3 cellular contexts compared by ENCODE assay signal in genomic region chr1:156680056-156680455, GRCh38.
TF ChIP-seq lines count a peak whose summit lies in the region.

No MANE protein-coding gene starts in this region.

TF ChIP-seq in GM23338, 12 proteins besides CTCF, POLR2A, EP300 and RAD21 (continues in another document):
- no peak for TF ChIP-seq ZNF462 (CRISPR knock-in tag; IDR thresholded peaks at IDR 0.05)

TF ChIP-seq in HEK293, 187 proteins besides CTCF, POLR2A, EP300 and RAD21 (continued from another document):
- TF ChIP-seq REST (tag by site-specific recombination; IDR thresholded peaks at IDR 0.05): peak; percentile 66
TF ChIP-seq in HEK293: peak in this region for 1.

TF ChIP-seq in PFSK-1, 5 proteins besides CTCF, POLR2A, EP300 and RAD21 (continued from another document):
- peak; percentile 24 to 78; a peak in 2 of 4 replicates for TF ChIP-seq REST (IDR thresholded peaks at IDR 0.05; ENCODE audit: insufficient read depth in 1 of 2, low read depth in 2 of 2, low read length in 2 of 2)
